Comparison of ENCODE assay signal across 19 cellular contexts in the genomic region with DNA sequence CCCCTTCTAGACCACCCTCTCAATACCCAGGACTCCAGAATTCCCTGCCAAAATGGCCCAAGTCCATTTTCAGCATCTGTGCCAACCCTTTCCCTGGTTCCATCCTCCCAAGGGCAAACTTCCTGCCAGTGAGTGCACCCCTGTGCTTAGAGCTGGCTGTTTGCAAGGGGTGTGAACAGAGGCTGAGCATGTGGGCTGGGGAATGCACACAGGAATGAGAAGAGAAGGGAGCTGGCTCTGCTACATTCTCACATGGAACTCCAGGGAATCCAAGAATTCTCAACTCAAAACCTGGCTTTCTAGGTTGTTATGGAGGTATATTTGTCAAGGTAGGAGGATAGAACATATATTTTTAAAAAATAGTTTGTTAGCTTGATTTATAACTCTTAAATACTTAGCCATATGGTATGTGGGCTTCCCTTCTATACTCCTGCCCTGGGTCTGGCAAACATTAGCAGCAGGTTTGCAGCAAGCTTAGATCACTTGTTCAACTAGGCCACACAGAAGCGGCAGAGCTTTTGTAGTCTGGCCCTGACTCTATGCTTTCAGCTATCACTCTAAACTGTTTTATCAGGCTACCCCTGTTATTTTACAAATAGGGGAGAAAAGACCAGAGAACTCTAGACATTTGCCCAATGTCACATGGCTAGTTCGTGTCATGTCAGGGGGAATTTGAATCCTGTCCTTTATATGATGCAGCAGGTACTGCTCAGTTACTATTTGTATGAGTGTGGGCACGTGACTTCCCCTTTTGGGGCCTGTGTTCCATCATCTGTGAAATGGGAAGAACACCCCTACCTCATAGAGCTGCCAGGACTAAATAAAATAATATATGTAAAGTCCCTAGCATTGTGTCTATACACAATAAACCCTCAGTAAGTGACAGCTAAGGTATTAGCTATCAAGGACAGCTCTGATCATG. TPM values are rescaled to one million over a fixed set of nuclear protein-coding genes. Genes with fewer than 3 reads are reported as not detected.
A peak's percentile ranks its signal among the peaks of the same experiment; 100 is the strongest.
DNase-seq lines count a peak whose midpoint lies in the region; ATAC-seq and TF ChIP-seq lines count a peak whose summit lies in the region.
"Had no signal": no experiment of that assay in that cellular context is flagged by ENCODE, and none has a peak within 500 bp of the region (broad histone marks: within the 10 kb centered on the region; RNA-seq: fewer than 3 reads in every experiment).

No MANE protein-coding gene starts in this region.

- H3K9me3 ChIP-seq in H9 (ENCODE audit: control insufficient read depth, low read depth, low read length) (no peaks in the 10 kb centered on the region), SU-DHL-6 (ENCODE audit: insufficient read depth, low read length) (no peaks in the 10 kb centered on the region), heart left ventricle (no peaks in the 10 kb centered on the region)
- H3K9me3 ChIP-seq in CD4-positive, alpha-beta T cell (ENCODE audit: control insufficient read depth, low read length): no peaks in the 10 kb centered on the region
- H3K9me3 ChIP-seq: colonic mucosa, testis had no signal

- no peaks in the 10 kb centered on the region for H3K36me3 ChIP-seq in SU-DHL-6 (ENCODE audit: low read length)
- H3K36me3 ChIP-seq in heart left ventricle: no peaks in the 10 kb centered on the region
- H3K36me3 ChIP-seq: colonic mucosa had no signal

- H3K27me3 Mint-ChIP-seq in H9 (ENCODE audit: low read depth): peaks cover 10% of the 10 kb centered on the region
- H3K27me3 Mint-ChIP-seq in stimulated activated memory B cell treated with anti-CD40 and anti-IgM and Interleukin-4, amounts not matched to agents 10 μg/mL and 1 μg/mL and 100 μg/mL, for 72 hours: no peaks in the 10 kb centered on the region
- no peaks in the 10 kb centered on the region for H3K27me3 Mint-ChIP-seq in CD4-positive, alpha-beta T cell
- peaks cover 9% of the 10 kb centered on the region for H3K27me3 Mint-ChIP-seq in activated CD4-positive, alpha-beta T cell treated with anti-CD3 and anti-CD28 coated beads, Interleukin-2, amount 10 ng/mL, durations not matched to agents 24 days and 14 days

- no peak overlapping the region for H3K4ac ChIP-seq in H9 (ENCODE audit: low read depth, low read length)

- no peak overlapping the region for H2AFZ ChIP-seq in H9 (ENCODE audit: low read length)
- H2AFZ ChIP-seq in SU-DHL-6 (ENCODE audit: low read depth, low read length, severe bottlenecking): no peak overlapping the region

- H4K91ac ChIP-seq in H9 (ENCODE audit: insufficient read length, low read depth, low read length): no peak overlapping the region

- no peak overlapping the region for H3K4me3 Mint-ChIP-seq in H9
- H3K4me3 Mint-ChIP-seq in stimulated activated memory B cell treated with anti-CD40 and anti-IgM and Interleukin-4, amounts not matched to agents 10 μg/mL and 1 μg/mL and 100 μg/mL, for 72 hours: no peak overlapping the region
- no peak overlapping the region for H3K4me3 Mint-ChIP-seq in CD4-positive, alpha-beta T cell
- no peak overlapping the region for H3K4me3 Mint-ChIP-seq in activated CD4-positive, alpha-beta T cell treated with anti-CD3 and anti-CD28 coated beads, Interleukin-2, amount 10 ng/mL, durations not matched to agents 24 days and 14 days
- H3K4me3 Mint-ChIP-seq: T-helper 2 cell treated with Interferon-gamma antibody and Interleukin-4, amounts not matched to agents 5 μg/mL and 100 μg/mL, for 36 hours had no signal

- no peaks in the 10 kb centered on the region for H3F3A ChIP-seq in SU-DHL-6 (ENCODE audit: insufficient read depth)

- H3K56ac ChIP-seq in H9 (ENCODE audit: insufficient read length, low read depth, low read length): no peak overlapping the region

- intact Hi-C loops in heart left ventricle (cut with DNase I): no loop called here
- intact Hi-C loops in CD4-positive, alpha-beta T cell (cut with DNase I, micrococcal nuclease): no loop called here
- intact Hi-C loops in activated CD4-positive, alpha-beta T cell treated with anti-CD3 and anti-CD28 coated beads, Interleukin-2, amount 10 ng/mL, durations not matched to agents 24 days and 14 days (cut with micrococcal nuclease): no loop called here

- H3K4me2 ChIP-seq in H9 (ENCODE audit: insufficient read depth, insufficient read length, low read length) (no peak overlapping the region), SU-DHL-6 (ENCODE audit: low read depth, low read length, poor library complexity, severe bottlenecking) (peak overlapping the region; percentile 23)

- H3K4me1 Mint-ChIP-seq in H9: peaks cover 11 to 15% of the 10 kb centered on the region in 2 experiments
- H3K4me1 Mint-ChIP-seq in stimulated activated memory B cell treated with anti-CD40 and anti-IgM and Interleukin-4, amounts not matched to agents 10 μg/mL and 1 μg/mL and 100 μg/mL, for 72 hours: peaks cover 7% of the 10 kb centered on the region
- H3K4me1 Mint-ChIP-seq in CD4-positive, alpha-beta T cell (ENCODE audit: low read depth): peaks cover 12% of the 10 kb centered on the region
- H3K4me1 Mint-ChIP-seq in activated CD4-positive, alpha-beta T cell treated with anti-CD3 and anti-CD28 coated beads, Interleukin-2, amount 10 ng/mL, durations not matched to agents 24 days and 14 days: peaks cover 10% of the 10 kb centered on the region

- H3K4me1 ChIP-seq in H9 (ENCODE audit: insufficient read depth, low read length) (no peaks in the 10 kb centered on the region; the same call in 1 of the 2 replicates), heart left ventricle (peaks cover 0 to 6% (median 0%) of the 10 kb centered on the region in 12 donors)
- H3K4me1 ChIP-seq: colonic mucosa, testis had no signal

- no peak overlapping the region for H3T11ph ChIP-seq in H9 (ENCODE audit: low read length)

- TF ChIP-seq CTCF in H9 (conservative IDR thresholded peaks at IDR 0.05): no peak
- no peak for TF ChIP-seq CTCF in SU-DHL-6 (IDR thresholded peaks at IDR 0.05; ENCODE audit: insufficient read depth, low read length, poor library complexity, severe bottlenecking)
- TF ChIP-seq CTCF in heart left ventricle (IDR thresholded peaks at IDR 0.05): no peak
- TF ChIP-seq CTCF in CD4-positive, alpha-beta T cell (IDR thresholded peaks at IDR 0.05): no peak

- DNase-seq in H9 (no peak), heart left ventricle (peak in 1 of 5 donors; percentile 52)
- DNase-seq in CD4-positive, alpha-beta T cell: no peak
- DNase-seq in activated CD4-positive, alpha-beta T cell treated with anti-CD3 and anti-CD28 coated beads, Interleukin-2, amount 10 ng/mL, durations not matched to agents 24 days and 14 days: no peak
- DNase-seq: activated CD4-positive, alpha-beta T cell treated with anti-CD3 and anti-CD28 coated beads for 1 hour; activated effector memory CD4-positive, alpha-beta T cell treated with anti-CD3 and anti-CD28 coated beads, Interleukin-2, amount 50 U/mL, for 16 hours; colonic mucosa; KBM-7; NCI-H1092; NCI-H2171; occipital lobe; SHP77; testis had no signal

- no peak for TF ChIP-seq POLR2A in heart left ventricle (IDR thresholded peaks at IDR 0.05)

- H3K27me3 ChIP-seq in H9 (ENCODE audit: insufficient read depth, low read length): no peaks in the 10 kb centered on the region
- no peaks in the 10 kb centered on the region for H3K27me3 ChIP-seq in SU-DHL-6 (ENCODE audit: low read length)
- no peaks in the 10 kb centered on the region for H3K27me3 ChIP-seq in heart left ventricle
- no peaks in the 10 kb centered on the region for H3K27me3 ChIP-seq in CD4-positive, alpha-beta T cell (ENCODE audit: control insufficient read depth, insufficient read depth, low read length)
- H3K27me3 ChIP-seq: colonic mucosa, testis had no signal

- CTCF ChIA-PET in CD4-positive, alpha-beta T cell (lab: Charles Lee): interaction anchor here (0.7 kb wide), 1 partner anchor 64 kb away, joined by 3 read pairs; no protein-coding TSS in a partner anchor

- no peak overlapping the region for H2BK5ac ChIP-seq in H9 (ENCODE audit: insufficient read length, low read length)

- no peak overlapping the region for H2AK5ac ChIP-seq in H9 (ENCODE audit: insufficient read length, low read length)

- H4K5ac ChIP-seq in H9 (ENCODE audit: insufficient read length, low read depth, low read length): no peak overlapping the region

- H3K27ac ChIP-seq in H9 (ENCODE audit: insufficient read length, low read depth, low read length) (no peak overlapping the region), SU-DHL-6 (ENCODE audit: low read depth, low read length) (no peak overlapping the region; the same call in 1 of the 2 replicates), heart left ventricle (peak overlapping the region in 6 of 12 donors; percentile 4 to 58 (median 32))
- H3K27ac ChIP-seq in CD4-positive, alpha-beta T cell (ENCODE audit: low read depth, low read length): no peak overlapping the region
- H3K27ac ChIP-seq: colonic mucosa, testis had no signal

- H4K8ac ChIP-seq in H9 (replicated peaks; ENCODE audit: insufficient read length, low read depth, low read length): no peak overlapping the region

- no peak overlapping the region for H3K23ac ChIP-seq in H9 (ENCODE audit: insufficient read length, low read depth, low read length)

- no peaks in the 10 kb centered on the region for H3K23me2 ChIP-seq in H9 (ENCODE audit: insufficient read length, low read depth, low read length, poor library complexity, severe bottlenecking)

- ATAC-seq in heart left ventricle (peak; percentile 44 to 90 (median 74)), GM18517 (IDR thresholded peaks at IDR 0.05; ENCODE audit: unreplicated experiment) (no peak)
- peak; percentile 61 for ATAC-seq in stimulated activated memory B cell treated with anti-CD40 and anti-IgM and Interleukin-4, amounts not matched to agents 10 μg/mL and 1 μg/mL and 100 μg/mL, for 72 hours
- no peak for ATAC-seq in CD4-positive, alpha-beta T cell (ENCODE audit: poor library complexity)
- ATAC-seq: sciatic nerve had no signal

- H2BK20ac ChIP-seq in H9 (ENCODE audit: low read depth, low read length, poor library complexity, severe bottlenecking): no peak overlapping the region

- H3K9me2 ChIP-seq in SU-DHL-6 (replicated peaks; ENCODE audit: insufficient read depth, low read length): no peaks in the 10 kb centered on the region

- no CpG with 5 or more reads among the region's 3 CpGs for WGBS in H9 (ENCODE audit: extremely low coverage, insufficient read length, low lambda C conversion rate)
- 68 to 85% (median 80%) methylated on average over 3 of the region's 3 CpGs for WGBS in heart left ventricle, 4 donors

- H3K36me3 Mint-ChIP-seq in H9 (ENCODE audit: insufficient read depth in 1 of 3, low read depth in 3 of 3): no peaks in the 10 kb centered on the region; a peak in 1 of 7 replicates
- no peaks in the 10 kb centered on the region for H3K36me3 Mint-ChIP-seq in stimulated activated memory B cell treated with anti-CD40 and anti-IgM and Interleukin-4, amounts not matched to agents 10 μg/mL and 1 μg/mL and 100 μg/mL, for 72 hours
- no peaks in the 10 kb centered on the region for H3K36me3 Mint-ChIP-seq in CD4-positive, alpha-beta T cell (ENCODE audit: low read depth)
- no peaks in the 10 kb centered on the region for H3K36me3 Mint-ChIP-seq in activated CD4-positive, alpha-beta T cell treated with anti-CD3 and anti-CD28 coated beads, Interleukin-2, amount 10 ng/mL, durations not matched to agents 24 days and 14 days (ENCODE audit: low read depth)

- H3K79me1 ChIP-seq in H9 (ENCODE audit: insufficient read depth, low read depth, low read length, poor library complexity, severe bottlenecking): no peaks in the 10 kb centered on the region

- H2BK15ac ChIP-seq in H9 (ENCODE audit: low read depth, low read length): 0 out of 2 replicates have a peak overlapping the region, but pooled peaks have one; percentile 48

- H4K20me1 ChIP-seq in H9 (ENCODE audit: control insufficient read depth, insufficient read depth, insufficient read length): no peaks in the 10 kb centered on the region
- H4K20me1 ChIP-seq in SU-DHL-6 (ENCODE audit: low read depth, low read length): no peaks in the 10 kb centered on the region

- no peak overlapping the region for H2BK120ac ChIP-seq in H9 (ENCODE audit: low read depth, low read length, poor library complexity, severe bottlenecking)

- H3K9ac ChIP-seq in H9 (ENCODE audit: extremely low read depth, insufficient read length, low read length) (no peak overlapping the region), SU-DHL-6 (ENCODE audit: low read length) (no peak overlapping the region)

- H3K4me3 ChIP-seq in SU-DHL-6 (ENCODE audit: insufficient read depth, low read length, poor library complexity, severe bottlenecking): no peak overlapping the region
- H3K4me3 ChIP-seq in heart left ventricle: no peak overlapping the region
- H3K4me3 ChIP-seq: colonic mucosa, testis had no signal

- H2BK12ac ChIP-seq in H9 (ENCODE audit: insufficient read length, low read depth, low read length): no peak overlapping the region

- no peaks in the 10 kb centered on the region for H3K9me3 Mint-ChIP-seq in H9
- H3K9me3 Mint-ChIP-seq in stimulated activated memory B cell treated with anti-CD40 and anti-IgM and Interleukin-4, amounts not matched to agents 10 μg/mL and 1 μg/mL and 100 μg/mL, for 72 hours: no peaks in the 10 kb centered on the region
- H3K9me3 Mint-ChIP-seq in CD4-positive, alpha-beta T cell: no peaks in the 10 kb centered on the region
- no peaks in the 10 kb centered on the region for H3K9me3 Mint-ChIP-seq in activated CD4-positive, alpha-beta T cell treated with anti-CD3 and anti-CD28 coated beads, Interleukin-2, amount 10 ng/mL, durations not matched to agents 24 days and 14 days
- H3K9me3 Mint-ChIP-seq: T-helper 2 cell treated with Interferon-gamma antibody and Interleukin-4, amounts not matched to agents 5 μg/mL and 100 μg/mL, for 36 hours had no signal

- no peak overlapping the region for H3K18ac ChIP-seq in H9 (ENCODE audit: insufficient read length, low read depth, low read length)

- H3K79me2 ChIP-seq in H9 (ENCODE audit: insufficient read depth, low read length): no peaks in the 10 kb centered on the region
- no peaks in the 10 kb centered on the region for H3K79me2 ChIP-seq in SU-DHL-6 (ENCODE audit: insufficient read depth, low read length)

- no peak overlapping the region for H3K14ac ChIP-seq in H9 (ENCODE audit: insufficient read depth, low read length)

- no peak overlapping the region for H3K27ac Mint-ChIP-seq in H9
- no peak overlapping the region for H3K27ac Mint-ChIP-seq in stimulated activated memory B cell treated with anti-CD40 and anti-IgM and Interleukin-4, amounts not matched to agents 10 μg/mL and 1 μg/mL and 100 μg/mL, for 72 hours
- H3K27ac Mint-ChIP-seq in CD4-positive, alpha-beta T cell: no peak overlapping the region
- no peak overlapping the region for H3K27ac Mint-ChIP-seq in activated CD4-positive, alpha-beta T cell treated with anti-CD3 and anti-CD28 coated beads, Interleukin-2, amount 10 ng/mL, durations not matched to agents 24 days and 14 days
- H3K27ac Mint-ChIP-seq: T-helper 2 cell treated with Interferon-gamma antibody and Interleukin-4, amounts not matched to agents 5 μg/mL and 100 μg/mL, for 36 hours had no signal

- POLR2A ChIA-PET in CD4-positive, alpha-beta T cell (lab: Charles Lee): interaction anchor here (0.5 to 2.2 kb wide), 3 partner anchors 9 to 83 kb away, joined by 3 to 7 read pairs (median 5); a partner anchor contains a TSS

RNA-seq across cellular contexts. Expression of a gene that starts 8.1 kb away (rescaled TPM):
- total RNA-seq in H9 (2021) (499 and 500 TPM in 2 replicates), heart left ventricle (10 to 100 TPM; 21.1 to 95.2 (median 46.4) TPM)
- 10 to 100 TPM; 38.3 to 63.2 TPM for polyA plus RNA-seq in heart left ventricle
- 10 to 100 TPM; 25.2 to 25.6 TPM for total RNA-seq in CD4-positive, alpha-beta T cell
- 247 and 255 TPM in 2 replicates for total RNA-seq in activated CD4-positive, alpha-beta T cell treated with anti-CD3 and anti-CD28 coated beads, Interleukin-2, amount 10 ng/mL, durations not matched to agents 24 days and 14 days

RNA-seq across cellular contexts. Expression of a gene that starts 38.8 kb away (rescaled TPM):
- total RNA-seq in H9 (2021) (6.0 and 6.3 TPM in 2 replicates), heart left ventricle (1 to 10 TPM; 1.1 to 5.7 (median 2.1) TPM)
- 1 to 10 TPM; 1.3 to 1.7 TPM for polyA plus RNA-seq in heart left ventricle
- 1 to 10 TPM; 1.1 to 1.5 TPM for total RNA-seq in CD4-positive, alpha-beta T cell
- 6.6 and 6.8 TPM in 2 replicates for total RNA-seq in activated CD4-positive, alpha-beta T cell treated with anti-CD3 and anti-CD28 coated beads, Interleukin-2, amount 10 ng/mL, durations not matched to agents 24 days and 14 days

RNA-seq across cellular contexts. Expression of a gene that starts 55.1 kb away (rescaled TPM):
- 22.0 and 22.2 TPM in 2 replicates for total RNA-seq in H9 (2021)
- 1 to 10 TPM in 1 of 9 donors, under 1 TPM in 2, not detected in 6; 0.25 to 1.5 (median 0.27) TPM for total RNA-seq in heart left ventricle
- under 1 TPM in 1 of 2 donors, not detected in 1; 0.19 TPM for polyA plus RNA-seq in heart left ventricle
- total RNA-seq in CD4-positive, alpha-beta T cell: not detected
- total RNA-seq in activated CD4-positive, alpha-beta T cell treated with anti-CD3 and anti-CD28 coated beads, Interleukin-2, amount 10 ng/mL, durations not matched to agents 24 days and 14 days: 12.0 and 13.9 TPM in 2 replicates
- total RNA-seq: mesenteric fat pad, sciatic nerve had no signal

Comparison
In these comparisons a context has a peak if more than half of its experiments do, and no peak if none do; other contexts are left out.
1. ATAC-seq: peak in heart left ventricle (4 of 4) and stimulated activated memory B cell treated with anti-CD40 and anti-IgM and Interleukin-4, amounts not matched to agents 10 μg/mL and 1 μg/mL and 100 μg/mL, for 72 hours (single experiment); none in CD4-positive, alpha-beta T cell (single experiment) and GM18517 (single experiment).